Comparison of ENCODE assay signal across 20 cellular contexts in the genomic region with DNA sequence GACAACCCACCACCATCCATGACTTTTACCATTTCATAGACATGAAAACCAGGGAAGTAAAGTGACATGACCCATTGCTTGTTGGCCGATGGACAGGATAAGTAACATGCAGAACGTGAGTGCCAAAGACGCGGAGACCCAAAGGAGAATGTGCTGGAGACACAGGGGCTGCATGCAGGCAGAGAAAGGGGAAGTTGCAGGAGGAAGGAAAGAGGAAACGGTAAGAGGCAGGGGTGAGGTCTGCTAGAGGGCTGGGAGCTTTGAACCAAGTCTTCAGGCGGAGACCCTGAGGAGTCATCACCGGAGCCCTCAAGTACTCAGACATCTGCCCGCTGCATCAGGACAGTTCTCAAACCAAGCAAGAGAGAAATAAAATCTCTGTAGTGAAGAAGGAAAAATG. TPM values are rescaled to one million over a fixed set of nuclear protein-coding genes. Genes with fewer than 3 reads are reported as not detected.
DNase-seq lines count a peak whose midpoint lies in the region; ATAC-seq and TF ChIP-seq lines count a peak whose summit lies in the region.
"Had no signal": no experiment of that assay in that cellular context is flagged by ENCODE, and none has a peak within 500 bp of the region (broad histone marks: within the 10 kb centered on the region; RNA-seq: fewer than 3 reads in every experiment).

No MANE protein-coding gene starts in this region.

- no peak for TF ChIP-seq POLR2A in breast epithelium (IDR thresholded peaks at IDR 0.05)

- H3K27ac Mint-ChIP-seq in endothelial cell (ENCODE audit: unreplicated experiment), result no peak overlapping the region
- H3K27ac Mint-ChIP-seq in natural killer cell treated with Interleukin-12 subunit alpha and Interleukin-12 subunit beta and Interleukin-15 and Interleukin-18, amount 100 ng/mL, for 72 hours, result no peak overlapping the region
- H3K27ac Mint-ChIP-seq: activated naive CD8-positive, alpha-beta T cell treated with anti-CD3 and anti-CD28 coated beads, Interleukin-2, amount 10 ng/mL, durations not matched to agents 7 days and 5 days had no signal

- H3K36me3 Mint-ChIP-seq in endothelial cell (ENCODE audit: low read depth, unreplicated experiment), result no peaks in the 10 kb centered on the region
- no peaks in the 10 kb centered on the region for H3K36me3 Mint-ChIP-seq in natural killer cell treated with Interleukin-12 subunit alpha and Interleukin-12 subunit beta and Interleukin-15 and Interleukin-18, amount 100 ng/mL, for 72 hours
- H3K36me3 Mint-ChIP-seq: activated naive CD8-positive, alpha-beta T cell treated with anti-CD3 and anti-CD28 coated beads, Interleukin-2, amount 10 ng/mL, durations not matched to agents 7 days and 5 days had no signal

- ATAC-seq in natural killer cell treated with Interleukin-12 subunit alpha and Interleukin-12 subunit beta and Interleukin-15 and Interleukin-18, amount 100 ng/mL, for 72 hours, result no peak
- no peak for ATAC-seq in HG03025 (IDR thresholded peaks at IDR 0.05; ENCODE audit: low FRiP score, unreplicated experiment)

- no peak overlapping the region for H3K9ac ChIP-seq in OCI-LY3 (ENCODE audit: low read length)
- H3K9ac ChIP-seq: KMS-11 had no signal

- TF ChIP-seq CTCF in OCI-LY3 (IDR thresholded peaks at IDR 0.05; ENCODE audit: low read depth, low read length) (no peak), endothelial cell (IDR thresholded peaks at IDR 0.05; ENCODE audit: unreplicated experiment) (no peak), breast epithelium (IDR thresholded peaks at IDR 0.05) (no peak)

- H3K36me3 ChIP-seq in OCI-LY3 (replicated peaks; ENCODE audit: low read depth, low read length) (no peaks in the 10 kb centered on the region), breast epithelium (no peaks in the 10 kb centered on the region)
- H3K36me3 ChIP-seq: ovary, spleen had no signal

- peaks cover 8% of the 10 kb centered on the region for H3K27me3 Mint-ChIP-seq in endothelial cell (ENCODE audit: unreplicated experiment)
- H3K27me3 Mint-ChIP-seq in natural killer cell treated with Interleukin-12 subunit alpha and Interleukin-12 subunit beta and Interleukin-15 and Interleukin-18, amount 100 ng/mL, for 72 hours, result peaks cover 7 to 10% of the 10 kb centered on the region in 2 donors

- H3K27ac ChIP-seq in OCI-LY3 (ENCODE audit: low read length) (no peak overlapping the region), breast epithelium (no peak overlapping the region)
- H3K27ac ChIP-seq: C4-2B, KMS-11, ovary had no signal

- H3K4me2 ChIP-seq in OCI-LY3 (ENCODE audit: low read length), result peak overlapping the region; percentile 41
- H3K4me2 ChIP-seq: KMS-11 had no signal

- peaks cover 17% of the 10 kb centered on the region for H3K4me1 Mint-ChIP-seq in endothelial cell (ENCODE audit: unreplicated experiment)
- H3K4me1 Mint-ChIP-seq in natural killer cell treated with Interleukin-12 subunit alpha and Interleukin-12 subunit beta and Interleukin-15 and Interleukin-18, amount 100 ng/mL, for 72 hours (ENCODE audit: low read depth in 2 of 2), result no peaks in the 10 kb centered on the region
- H3K4me1 Mint-ChIP-seq: activated naive CD8-positive, alpha-beta T cell treated with anti-CD3 and anti-CD28 coated beads, Interleukin-2, amount 10 ng/mL, durations not matched to agents 7 days and 5 days had no signal

- no peaks in the 10 kb centered on the region for H3K79me2 ChIP-seq in OCI-LY3 (ENCODE audit: low read length)

- in situ Hi-C loops in KBM-7 (cut with MboI; ENCODE audit: low pct_unique_long_range_greater_than_20kb, low sequenced_read_pairs), result no loop called here

- H3K27me3 ChIP-seq in OCI-LY3 (ENCODE audit: low read depth, low read length) (peaks cover 15% of the 10 kb centered on the region), breast epithelium (no peaks in the 10 kb centered on the region)
- H3K27me3 ChIP-seq: ovary, spleen had no signal

- no peaks in the 10 kb centered on the region for H4K20me1 ChIP-seq in OCI-LY3 (ENCODE audit: insufficient read depth, low read length)

- H3K4me3 ChIP-seq in OCI-LY3 (ENCODE audit: low read length) (no peak overlapping the region), breast epithelium (no peak overlapping the region)
- H3K4me3 ChIP-seq: ovary had no signal

- DNase-seq in KBM-7, result peak; percentile 94
- no peak for DNase-seq in endothelial cell (ENCODE audit: low spot score)
- DNase-seq in pons (ENCODE audit: low spot score), result peak; percentile 76
- no peak for DNase-seq in cortex of kidney (lab: John Stamatoyannopoulos, UW)
- no peak for DNase-seq in natural killer cell treated with Interleukin-12 subunit alpha and Interleukin-12 subunit beta and Interleukin-15 and Interleukin-18, amount 100 ng/mL, for 72 hours (ENCODE audit: low spot score)
- DNase-seq in breast epithelium (ENCODE audit: low spot score in 2 of 2), result no peak
- DNase-seq: activated CD4-positive, alpha-beta T cell treated with anti-CD3 and anti-CD28 coated beads, Interleukin-2, amount 50 U/mL, for 4 hours; activated naive CD8-positive, alpha-beta T cell treated with anti-CD3 and anti-CD28 coated beads, Interleukin-2, amount 10 ng/mL, durations not matched to agents 7 days and 5 days; activated T-cell treated with anti-CD3 and anti-CD28 coated beads, Interleukin-2, amount 50 U/mL, for 48 hours; DMS79 treated with DMSO at 0.1 percent for 48 hours; foreskin melanocyte; NCI-H187; ovary; RPMI8226; spleen; T-helper 9 cell had no signal

- no peak overlapping the region for H2AFZ ChIP-seq in OCI-LY3 (ENCODE audit: low read depth, low read length)

- H3K4me1 ChIP-seq in OCI-LY3 (ENCODE audit: low read length) (peaks cover 8% of the 10 kb centered on the region), breast epithelium (no peaks in the 10 kb centered on the region)

- H3K9me3 ChIP-seq in OCI-LY3 (ENCODE audit: insufficient read depth, low read length) (no peaks in the 10 kb centered on the region), breast epithelium (no peaks in the 10 kb centered on the region)
- H3K9me3 ChIP-seq: ovary, spleen had no signal

- intact Hi-C loops in breast epithelium (cut with DNase I; ENCODE audit: low total_unique reads), result no loop called here

- H3K9me3 Mint-ChIP-seq in endothelial cell (ENCODE audit: unreplicated experiment), result no peaks in the 10 kb centered on the region
- H3K9me3 Mint-ChIP-seq in natural killer cell treated with Interleukin-12 subunit alpha and Interleukin-12 subunit beta and Interleukin-15 and Interleukin-18, amount 100 ng/mL, for 72 hours, result no peaks in the 10 kb centered on the region

- H3K4me3 Mint-ChIP-seq in endothelial cell (ENCODE audit: unreplicated experiment), result peak overlapping the region; percentile 75
- H3K4me3 Mint-ChIP-seq in natural killer cell treated with Interleukin-12 subunit alpha and Interleukin-12 subunit beta and Interleukin-15 and Interleukin-18, amount 100 ng/mL, for 72 hours, result no peak overlapping the region
- H3K4me3 Mint-ChIP-seq: activated naive CD8-positive, alpha-beta T cell treated with anti-CD3 and anti-CD28 coated beads, Interleukin-2, amount 10 ng/mL, durations not matched to agents 7 days and 5 days had no signal

RNA-seq across cellular contexts. Expression of gene MAGEF1, which starts 34.9 kb away (rescaled TPM):
- 22.9 TPM for total RNA-seq in endothelial cell (ENCODE audit: unreplicated experiment)
- total RNA-seq in natural killer cell treated with Interleukin-12 subunit alpha and Interleukin-12 subunit beta and Interleukin-15 and Interleukin-18, amount 100 ng/mL, for 72 hours, result 1 to 10 TPM; 7.4 to 7.8 TPM
- 10 to 100 TPM; 16.5 to 40.4 (median 38.3) TPM for total RNA-seq in breast epithelium

Comparison
In these comparisons a context has a peak if more than half of its experiments do, and no peak if none do; other contexts are left out.
1. DNase-seq: peak in KBM-7 (single experiment) and pons (single experiment); none in endothelial cell (single experiment), cortex of kidney (single experiment), natural killer cell treated with Interleukin-12 subunit alpha and Interleukin-12 subunit beta and Interleukin-15 and Interleukin-18, amount 100 ng/mL, for 72 hours (single experiment) and breast epithelium (0 of 2).